14 cellular contexts compared by ENCODE assay signal in the genomic region with DNA sequence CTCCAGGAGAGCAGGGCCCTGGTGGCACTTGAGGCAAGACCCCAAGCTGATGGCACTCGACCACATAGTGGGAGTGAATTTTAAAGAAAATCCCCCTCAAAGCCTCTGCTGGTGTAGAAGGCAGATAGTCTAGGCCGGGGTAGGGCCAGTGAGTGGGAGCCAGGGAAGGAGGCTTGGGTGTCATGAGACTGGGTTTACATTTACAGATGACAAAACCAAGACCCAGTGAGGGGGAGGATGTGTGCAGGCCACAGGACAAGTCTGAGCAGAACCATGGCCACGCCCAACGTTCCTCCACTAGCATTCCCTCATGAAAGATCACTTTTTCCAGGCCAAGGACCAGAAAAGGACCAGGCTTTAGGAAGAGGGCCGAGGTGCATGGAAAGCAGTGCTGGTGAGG. TPM values are rescaled to one million over a fixed set of nuclear protein-coding genes. Genes with fewer than 3 reads are reported as not detected.
DNase-seq lines count a peak whose midpoint lies in the region; ATAC-seq lines count a peak whose summit lies in the region.
"Had no signal": no experiment of that assay in that cellular context is flagged by ENCODE, and none has a peak within 500 bp of the region (broad histone marks: within the 10 kb centered on the region; RNA-seq: fewer than 3 reads in every experiment).

No MANE protein-coding gene starts in this region.

- POLR2A ChIA-PET in activated CD4-positive, alpha-beta memory T cell treated with anti-CD3 and anti-CD28 coated beads, Interleukin-2, amount 10 ng/mL, durations not matched to agents 7 days and 5 days (lab: Charles Lee): interaction anchor here (1.3 to 58.4 kb wide), 4 partner anchors 10 to 47 kb away, joined by 6 to 1586 read pairs (median 38); partner anchors contain the start of gene EVL

- H3K9me3 Mint-ChIP-seq in activated CD8-positive, alpha-beta memory T cell treated with anti-CD3 and anti-CD28 coated beads, Interleukin-2, amount 10 ng/mL, durations not matched to agents 7 days and 5 days (ENCODE audit: low read depth): no peaks in the 10 kb centered on the region
- H3K9me3 Mint-ChIP-seq in activated CD4-positive, alpha-beta memory T cell treated with anti-CD3 and anti-CD28 coated beads, Interleukin-2, amount 10 ng/mL, durations not matched to agents 7 days and 5 days: no peaks in the 10 kb centered on the region
- no peaks in the 10 kb centered on the region for H3K9me3 Mint-ChIP-seq in immature natural killer cell

- H3K36me3 ChIP-seq in thymus (ENCODE audit: control insufficient read depth, insufficient read depth): peaks cover 77% of the 10 kb centered on the region

- WGBS in thymus: 94% methylated on average over 5 of the region's 5 CpGs

- CTCF ChIA-PET in activated CD8-positive, alpha-beta memory T cell treated with anti-CD3 and anti-CD28 coated beads, Interleukin-2, amount 10 ng/mL, durations not matched to agents 7 days and 5 days (lab: Charles Lee): interaction anchor here (1.1 to 24.4 kb wide), 17 partner anchors 8 to 136 kb away, joined by 3 to 607 read pairs (median 7); partner anchors contain the start of gene EVL
- CTCF ChIA-PET in activated CD4-positive, alpha-beta memory T cell treated with anti-CD3 and anti-CD28 coated beads, Interleukin-2, amount 10 ng/mL, durations not matched to agents 7 days and 5 days (lab: Charles Lee): interaction anchor here (0.8 to 28.0 kb wide), 11 partner anchors 7 to 125 kb away, joined by 3 to 563 read pairs (median 8); partner anchors contain the start of gene EVL

- no peak overlapping the region for H3K4me3 ChIP-seq in thymus (ENCODE audit: low read length)

- no peaks in the 10 kb centered on the region for H3K27me3 ChIP-seq in thymus (ENCODE audit: control insufficient read depth, insufficient read depth)

- peak overlapping the region; percentile 90 for H3K27ac Mint-ChIP-seq in activated CD8-positive, alpha-beta memory T cell treated with anti-CD3 and anti-CD28 coated beads, Interleukin-2, amount 10 ng/mL, durations not matched to agents 7 days and 5 days
- H3K27ac Mint-ChIP-seq in activated CD4-positive, alpha-beta memory T cell treated with anti-CD3 and anti-CD28 coated beads, Interleukin-2, amount 10 ng/mL, durations not matched to agents 7 days and 5 days: peak overlapping the region; percentile 76
- H3K27ac Mint-ChIP-seq in immature natural killer cell: peak overlapping the region; percentile 86 to 98 (median 98)

- no peaks in the 10 kb centered on the region for H3K9me3 ChIP-seq in thymus (ENCODE audit: control insufficient read depth)

- peaks cover 78% of the 10 kb centered on the region for H3K36me3 Mint-ChIP-seq in activated CD8-positive, alpha-beta memory T cell treated with anti-CD3 and anti-CD28 coated beads, Interleukin-2, amount 10 ng/mL, durations not matched to agents 7 days and 5 days
- peaks cover 86% of the 10 kb centered on the region for H3K36me3 Mint-ChIP-seq in activated CD4-positive, alpha-beta memory T cell treated with anti-CD3 and anti-CD28 coated beads, Interleukin-2, amount 10 ng/mL, durations not matched to agents 7 days and 5 days (ENCODE audit: low read depth)
- H3K36me3 Mint-ChIP-seq in immature natural killer cell: peaks cover 9 to 55% (median 27%) of the 10 kb centered on the region in 3 donors

- no peaks in the 10 kb centered on the region for H3K27me3 Mint-ChIP-seq in activated CD8-positive, alpha-beta memory T cell treated with anti-CD3 and anti-CD28 coated beads, Interleukin-2, amount 10 ng/mL, durations not matched to agents 7 days and 5 days
- no peaks in the 10 kb centered on the region for H3K27me3 Mint-ChIP-seq in activated CD4-positive, alpha-beta memory T cell treated with anti-CD3 and anti-CD28 coated beads, Interleukin-2, amount 10 ng/mL, durations not matched to agents 7 days and 5 days
- H3K27me3 Mint-ChIP-seq in immature natural killer cell (ENCODE audit: low read depth in 3 of 3): peaks cover 0 to 9% (median 2%) of the 10 kb centered on the region in 3 donors

- H3K27ac ChIP-seq in thymus (ENCODE audit: low read depth): peak overlapping the region; percentile 67

- H3K4me1 Mint-ChIP-seq in activated CD8-positive, alpha-beta memory T cell treated with anti-CD3 and anti-CD28 coated beads, Interleukin-2, amount 10 ng/mL, durations not matched to agents 7 days and 5 days: peaks cover 75% of the 10 kb centered on the region
- H3K4me1 Mint-ChIP-seq in activated CD4-positive, alpha-beta memory T cell treated with anti-CD3 and anti-CD28 coated beads, Interleukin-2, amount 10 ng/mL, durations not matched to agents 7 days and 5 days: peaks cover 74% of the 10 kb centered on the region
- peaks cover 95 to 98% of the 10 kb centered on the region in 2 donors for H3K4me1 Mint-ChIP-seq in immature natural killer cell

- DNase-seq in activated CD8-positive, alpha-beta memory T cell treated with anti-CD3 and anti-CD28 coated beads, Interleukin-2, amount 10 ng/mL, durations not matched to agents 7 days and 5 days: peak; percentile 61
- DNase-seq in activated CD8-positive, alpha-beta memory T cell treated with anti-CD3 and anti-CD28 coated beads, Interleukin-2, amount 50 U/mL, for 4 hours: no peak
- no peak for DNase-seq in activated CD4-positive, alpha-beta memory T cell treated with anti-CD3 and anti-CD28 coated beads, Interleukin-2, amount 10 ng/mL, durations not matched to agents 7 days and 5 days
- no peak for DNase-seq in immature natural killer cell
- DNase-seq in HCEC 1CT: no peak
- DNase-seq in activated CD4-positive, CD25-positive, alpha-beta regulatory T cell (lab: John Stamatoyannopoulos, UW): no peak
- DNase-seq: activated gamma-delta T cell treated with Interleukin-2 at 50 U/mL for 16 hours, mesendoderm, NCI-H2081, OCI-M1, T1000 had no signal

- ATAC-seq in activated CD8-positive, alpha-beta memory T cell treated with anti-CD3 and anti-CD28 coated beads, Interleukin-2, amount 10 ng/mL, durations not matched to agents 7 days and 5 days: no peak
- no peak for ATAC-seq in GM21367 (IDR thresholded peaks at IDR 0.05; ENCODE audit: unreplicated experiment)

- H3K4me1 ChIP-seq in thymus (ENCODE audit: control insufficient read depth, insufficient read depth, low read length): peaks cover 4% of the 10 kb centered on the region

- H3K4me3 Mint-ChIP-seq in activated CD8-positive, alpha-beta memory T cell treated with anti-CD3 and anti-CD28 coated beads, Interleukin-2, amount 10 ng/mL, durations not matched to agents 7 days and 5 days: peak overlapping the region; percentile 56
- H3K4me3 Mint-ChIP-seq in activated CD4-positive, alpha-beta memory T cell treated with anti-CD3 and anti-CD28 coated beads, Interleukin-2, amount 10 ng/mL, durations not matched to agents 7 days and 5 days: no peak overlapping the region
- H3K4me3 Mint-ChIP-seq in immature natural killer cell: peak overlapping the region; percentile 60 to 75 (median 68)

RNA-seq across cellular contexts. Expression of gene EVL, which starts 42.0 kb away (rescaled TPM):
- 100 to 1,000 TPM; 774 to 910 TPM for total RNA-seq in activated CD8-positive, alpha-beta memory T cell treated with anti-CD3 and anti-CD28 coated beads, Interleukin-2, amount 10 ng/mL, durations not matched to agents 7 days and 5 days
- total RNA-seq in activated CD4-positive, alpha-beta memory T cell treated with anti-CD3 and anti-CD28 coated beads, Interleukin-2, amount 10 ng/mL, durations not matched to agents 7 days and 5 days: 100 to 1,000 TPM; 771 to 787 TPM
- polyA plus RNA-seq in immature natural killer cell (100 to 1,000 TPM in 1 of 3 donors, 10 to 100 TPM in 2; 56.8 to 135 (median 76.3) TPM), thymus (233 TPM)

RNA-seq across cellular contexts. Expression of gene DEGS2, which starts 52.2 kb away (rescaled TPM):
- not detected for total RNA-seq in activated CD8-positive, alpha-beta memory T cell treated with anti-CD3 and anti-CD28 coated beads, Interleukin-2, amount 10 ng/mL, durations not matched to agents 7 days and 5 days
- under 1 TPM; 0.20 to 0.25 TPM for total RNA-seq in activated CD4-positive, alpha-beta memory T cell treated with anti-CD3 and anti-CD28 coated beads, Interleukin-2, amount 10 ng/mL, durations not matched to agents 7 days and 5 days
- polyA plus RNA-seq in immature natural killer cell (10 to 100 TPM in 2 of 3 donors, 1 to 10 TPM in 1; 7.8 to 21.7 (median 12.1) TPM), thymus (2.1 TPM)
- total RNA-seq: A673 had no signal
